Comparison of ENCODE assay signal across 1 cellular context in the genomic region with DNA sequence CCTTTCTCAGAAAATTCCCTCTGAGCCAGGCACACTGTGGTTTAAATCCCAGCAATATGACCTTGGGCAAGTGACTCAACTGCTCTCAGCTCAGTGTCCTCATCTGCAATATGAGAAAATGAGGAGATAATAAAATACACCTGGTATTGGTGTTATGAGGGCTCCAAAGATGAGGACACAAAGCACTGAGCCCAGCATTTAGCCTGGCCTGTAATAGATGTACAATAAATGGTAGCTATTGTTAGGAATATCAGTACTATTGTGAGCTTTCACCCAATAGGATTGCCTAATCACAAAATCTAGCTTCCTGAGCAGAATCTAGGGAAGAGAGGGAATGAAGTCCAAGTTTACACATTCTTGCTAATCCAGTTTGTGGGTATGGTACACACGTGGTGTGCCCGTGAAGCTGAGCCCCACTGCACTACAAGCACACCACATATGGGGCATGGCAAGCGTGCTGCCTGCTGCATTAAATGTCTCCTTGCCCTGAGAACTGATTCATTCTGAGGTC.
TF ChIP-seq lines count a peak whose summit lies in the region.

No MANE protein-coding gene starts in this region.

TF ChIP-seq in HepG2, 621 proteins besides CTCF, POLR2A, EP300 and RAD21 (continued from another document and continues in another):
- TF ChIP-seq, protein P1, sequence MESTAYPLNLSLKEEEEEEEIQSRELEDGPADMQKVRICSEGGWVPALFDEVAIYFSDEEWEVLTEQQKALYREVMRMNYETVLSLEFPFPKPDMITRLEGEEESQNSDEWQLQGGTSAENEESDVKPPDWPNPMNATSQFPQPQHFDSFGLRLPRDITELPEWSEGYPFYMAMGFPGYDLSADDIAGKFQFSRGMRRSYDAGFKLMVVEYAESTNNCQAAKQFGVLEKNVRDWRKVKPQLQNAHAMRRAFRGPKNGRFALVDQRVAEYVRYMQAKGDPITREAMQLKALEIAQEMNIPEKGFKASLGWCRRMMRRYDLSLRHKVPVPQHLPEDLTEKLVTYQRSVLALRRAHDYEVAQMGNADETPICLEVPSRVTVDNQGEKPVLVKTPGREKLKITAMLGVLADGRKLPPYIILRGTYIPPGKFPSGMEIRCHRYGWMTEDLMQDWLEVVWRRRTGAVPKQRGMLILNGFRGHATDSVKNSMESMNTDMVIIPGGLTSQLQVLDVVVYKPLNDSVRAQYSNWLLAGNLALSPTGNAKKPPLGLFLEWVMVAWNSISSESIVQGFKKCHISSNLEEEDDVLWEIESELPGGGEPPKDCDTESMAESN (CRISPR knock-in tag; conservative IDR thresholded peaks at IDR 0.05): 0 out of 2 replicates have a peak, but pooled peaks have one; percentile 43
- TF ChIP-seq RFX1 (IDR thresholded peaks at IDR 0.05) (no peak), ATAD3A (CRISPR knock-in tag; IDR thresholded peaks at IDR 0.05) (no peak), ZNF124 (CRISPR knock-in tag; IDR thresholded peaks at IDR 0.05) (no peak), REL (CRISPR knock-in tag; conservative IDR thresholded peaks at IDR 0.05) (no peak), PAX8 (CRISPR knock-in tag; IDR thresholded peaks at IDR 0.05; ENCODE audit: borderline replicate concordance) (no peak), ZNF879 (CRISPR knock-in tag; IDR thresholded peaks at IDR 0.05) (no peak), NR3C1 (CRISPR knock-in tag; IDR thresholded peaks at IDR 0.05) (no peak), CBFB (CRISPR knock-in tag; IDR thresholded peaks at IDR 0.05) (peak; percentile 17; the same call in 1 of the 2 replicates), ZNF326 (CRISPR knock-in tag; IDR thresholded peaks at IDR 0.05; ENCODE audit: borderline replicate concordance) (no peak), ZNF670 (CRISPR knock-in tag; IDR thresholded peaks at IDR 0.05; ENCODE audit: borderline replicate concordance) (no peak), MXD4 (CRISPR knock-in tag; IDR thresholded peaks at IDR 0.05) (no peak; the same call in 1 of the 2 replicates), ZNF781 (CRISPR knock-in tag; IDR thresholded peaks at IDR 0.05; ENCODE audit: borderline replicate concordance, not compliant biosample characterization) (no peak), GLI4 (CRISPR knock-in tag; IDR thresholded peaks at IDR 0.05; ENCODE audit: borderline replicate concordance) (no peak), ZNF451 (CRISPR knock-in tag; IDR thresholded peaks at IDR 0.05) (no peak), ZNF441 (CRISPR knock-in tag; IDR thresholded peaks at IDR 0.05; ENCODE audit: borderline replicate concordance) (no peak), SP5 (CRISPR knock-in tag; IDR thresholded peaks at IDR 0.05; ENCODE audit: borderline replicate concordance, low read depth) (peak; percentile 64), NRL (CRISPR knock-in tag; IDR thresholded peaks at IDR 0.05; ENCODE audit: borderline replicate concordance) (no peak), ZNF549 (CRISPR knock-in tag; IDR thresholded peaks at IDR 0.05) (no peak), FOXM1 (CRISPR knock-in tag; IDR thresholded peaks at IDR 0.05) (no peak), EED (CRISPR knock-in tag; IDR thresholded peaks at IDR 0.05) (no peak; the same call in 1 of the 2 replicates), NFE2 (CRISPR knock-in tag; IDR thresholded peaks at IDR 0.05) (no peak), ZNF672 (CRISPR knock-in tag; IDR thresholded peaks at IDR 0.05) (no peak), KAT2B (IDR thresholded peaks at IDR 0.05; ENCODE audit: borderline replicate concordance, low read depth, low read length) (no peak), ZNF724P (CRISPR knock-in tag; IDR thresholded peaks at IDR 0.05; ENCODE audit: borderline replicate concordance) (no peak), ZKSCAN1 (IDR thresholded peaks at IDR 0.05; ENCODE audit: low read length) (no peak), ARNTL (CRISPR knock-in tag; IDR thresholded peaks at IDR 0.05) (peak; percentile 80), U2AF1 (optimal IDR thresholded peaks at IDR 0.05; ENCODE audit: low read depth, low read length) (no peak), ZNF180 (CRISPR knock-in tag; IDR thresholded peaks at IDR 0.05; ENCODE audit: borderline replicate concordance, low read depth) (no peak), ZBTB38 (CRISPR knock-in tag; IDR thresholded peaks at IDR 0.05) (no peak), U2AF2 (IDR thresholded peaks at IDR 0.05; ENCODE audit: low read depth, low read length) (no peak), ZNF674 (CRISPR knock-in tag; IDR thresholded peaks at IDR 0.05; ENCODE audit: low read depth) (no peak), CHCHD3 (CRISPR knock-in tag; IDR thresholded peaks at IDR 0.05) (no peak)
- TF ChIP-seq, protein P2, sequence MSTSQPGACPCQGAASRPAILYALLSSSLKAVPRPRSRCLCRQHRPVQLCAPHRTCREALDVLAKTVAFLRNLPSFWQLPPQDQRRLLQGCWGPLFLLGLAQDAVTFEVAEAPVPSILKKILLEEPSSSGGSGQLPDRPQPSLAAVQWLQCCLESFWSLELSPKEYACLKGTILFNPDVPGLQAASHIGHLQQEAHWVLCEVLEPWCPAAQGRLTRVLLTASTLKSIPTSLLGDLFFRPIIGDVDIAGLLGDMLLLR (CRISPR knock-in tag; IDR thresholded peaks at IDR 0.05): no peak
- TF ChIP-seq, protein P3, sequence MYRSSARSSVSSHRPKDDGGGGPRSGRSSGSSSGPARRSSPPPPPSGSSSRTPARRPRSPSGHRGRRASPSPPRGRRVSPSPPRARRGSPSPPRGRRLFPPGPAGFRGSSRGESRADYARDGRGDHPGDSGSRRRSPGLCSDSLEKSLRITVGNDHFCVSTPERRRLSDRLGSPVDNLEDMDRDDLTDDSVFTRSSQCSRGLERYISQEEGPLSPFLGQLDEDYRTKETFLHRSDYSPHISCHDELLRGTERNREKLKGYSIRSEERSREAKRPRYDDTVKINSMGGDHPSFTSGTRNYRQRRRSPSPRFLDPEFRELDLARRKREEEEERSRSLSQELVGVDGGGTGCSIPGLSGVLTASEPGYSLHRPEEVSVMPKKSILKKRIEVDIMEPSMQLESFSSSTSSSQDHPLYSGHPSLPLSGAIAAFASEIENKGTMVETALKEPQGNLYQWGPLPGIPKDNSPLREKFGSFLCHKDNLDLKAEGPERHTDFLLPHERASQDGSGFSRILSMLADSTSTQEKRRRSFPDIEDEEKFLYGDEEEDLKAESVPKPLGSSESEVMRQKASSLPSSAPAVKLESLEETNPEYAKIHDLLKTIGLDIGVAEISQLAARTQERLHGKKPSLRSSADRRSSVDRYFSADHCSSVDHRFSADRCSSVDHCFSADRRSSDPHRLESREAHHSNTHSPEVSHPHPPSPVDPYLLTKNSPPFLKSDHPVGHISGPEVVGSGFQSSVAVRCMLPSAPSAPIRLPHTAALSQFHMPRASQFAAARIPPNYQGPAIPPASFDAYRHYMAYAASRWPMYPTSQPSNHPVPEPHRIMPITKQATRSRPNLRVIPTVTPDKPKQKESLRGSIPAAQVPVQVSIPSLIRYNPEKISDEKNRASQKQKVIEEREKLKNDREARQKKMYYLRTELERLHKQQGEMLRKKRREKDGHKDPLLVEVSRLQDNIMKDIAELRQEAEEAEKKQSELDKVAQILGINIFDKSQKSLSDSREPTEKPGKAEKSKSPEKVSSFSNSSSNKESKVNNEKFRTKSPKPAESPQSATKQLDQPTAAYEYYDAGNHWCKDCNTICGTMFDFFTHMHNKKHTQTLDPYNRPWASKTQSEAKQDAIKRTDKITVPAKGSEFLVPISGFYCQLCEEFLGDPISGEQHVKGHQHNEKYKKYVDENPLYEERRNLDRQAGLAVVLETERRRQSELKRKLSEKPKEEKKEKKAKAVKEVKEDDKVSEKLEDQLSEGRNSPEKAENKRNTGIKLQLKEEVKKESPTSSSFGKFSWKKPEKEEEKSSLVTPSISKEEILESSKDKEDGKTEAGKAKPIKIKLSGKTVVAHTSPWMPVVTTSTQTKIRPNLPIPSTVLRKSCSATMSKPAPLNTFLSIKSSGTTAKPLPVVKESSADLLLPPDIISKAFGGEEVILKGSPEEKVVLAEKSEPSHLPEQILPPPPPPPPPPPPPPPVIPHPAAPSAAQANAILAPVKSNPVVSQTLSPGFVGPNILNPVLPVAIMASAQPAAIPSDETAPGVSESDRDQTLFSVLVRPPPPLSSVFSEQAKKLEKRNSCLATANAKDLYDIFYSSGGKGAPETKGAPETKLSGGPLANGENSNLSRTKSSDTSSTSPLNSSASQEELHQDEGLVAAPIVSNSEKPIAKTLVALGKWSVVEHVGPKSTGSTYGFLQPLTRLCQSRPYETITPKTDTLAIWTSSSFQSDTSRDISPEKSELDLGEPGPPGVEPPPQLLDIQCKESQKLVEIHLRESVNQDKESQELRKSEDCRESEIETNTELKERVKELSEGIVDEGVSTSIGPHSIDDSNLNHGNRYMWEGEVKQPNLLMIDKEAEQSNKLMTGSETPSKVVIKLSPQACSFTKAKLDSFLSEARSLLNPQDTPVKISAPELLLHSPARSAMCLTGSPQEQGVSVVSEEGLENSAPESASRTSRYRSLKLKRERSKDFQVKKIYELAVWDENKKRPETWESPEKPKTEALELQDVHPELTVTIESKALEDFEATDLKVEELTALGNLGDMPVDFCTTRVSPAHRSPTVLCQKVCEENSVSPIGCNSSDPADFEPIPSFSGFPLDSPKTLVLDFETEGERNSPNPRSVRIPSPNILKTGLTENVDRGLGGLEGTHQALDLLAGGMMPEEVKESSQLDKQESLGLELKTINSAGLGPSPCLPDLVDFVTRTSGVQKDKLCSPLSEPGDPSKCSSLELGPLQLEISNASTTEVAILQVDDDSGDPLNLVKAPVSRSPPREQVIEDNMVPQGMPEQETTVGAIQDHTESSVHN (CRISPR knock-in tag; IDR thresholded peaks at IDR 0.05): no peak
- TF ChIP-seq, protein P4, sequence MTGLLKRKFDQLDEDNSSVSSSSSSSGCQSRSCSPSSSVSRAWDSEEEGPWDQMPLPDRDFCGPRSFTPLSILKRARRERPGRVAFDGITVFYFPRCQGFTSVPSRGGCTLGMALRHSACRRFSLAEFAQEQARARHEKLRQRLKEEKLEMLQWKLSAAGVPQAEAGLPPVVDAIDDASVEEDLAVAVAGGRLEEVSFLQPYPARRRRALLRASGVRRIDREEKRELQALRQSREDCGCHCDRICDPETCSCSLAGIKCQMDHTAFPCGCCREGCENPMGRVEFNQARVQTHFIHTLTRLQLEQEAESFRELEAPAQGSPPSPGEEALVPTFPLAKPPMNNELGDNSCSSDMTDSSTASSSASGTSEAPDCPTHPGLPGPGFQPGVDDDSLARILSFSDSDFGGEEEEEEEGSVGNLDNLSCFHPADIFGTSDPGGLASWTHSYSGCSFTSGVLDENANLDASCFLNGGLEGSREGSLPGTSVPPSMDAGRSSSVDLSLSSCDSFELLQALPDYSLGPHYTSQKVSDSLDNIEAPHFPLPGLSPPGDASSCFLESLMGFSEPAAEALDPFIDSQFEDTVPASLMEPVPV (CRISPR knock-in tag; IDR thresholded peaks at IDR 0.05): no peak
- TF ChIP-seq, protein P5, sequence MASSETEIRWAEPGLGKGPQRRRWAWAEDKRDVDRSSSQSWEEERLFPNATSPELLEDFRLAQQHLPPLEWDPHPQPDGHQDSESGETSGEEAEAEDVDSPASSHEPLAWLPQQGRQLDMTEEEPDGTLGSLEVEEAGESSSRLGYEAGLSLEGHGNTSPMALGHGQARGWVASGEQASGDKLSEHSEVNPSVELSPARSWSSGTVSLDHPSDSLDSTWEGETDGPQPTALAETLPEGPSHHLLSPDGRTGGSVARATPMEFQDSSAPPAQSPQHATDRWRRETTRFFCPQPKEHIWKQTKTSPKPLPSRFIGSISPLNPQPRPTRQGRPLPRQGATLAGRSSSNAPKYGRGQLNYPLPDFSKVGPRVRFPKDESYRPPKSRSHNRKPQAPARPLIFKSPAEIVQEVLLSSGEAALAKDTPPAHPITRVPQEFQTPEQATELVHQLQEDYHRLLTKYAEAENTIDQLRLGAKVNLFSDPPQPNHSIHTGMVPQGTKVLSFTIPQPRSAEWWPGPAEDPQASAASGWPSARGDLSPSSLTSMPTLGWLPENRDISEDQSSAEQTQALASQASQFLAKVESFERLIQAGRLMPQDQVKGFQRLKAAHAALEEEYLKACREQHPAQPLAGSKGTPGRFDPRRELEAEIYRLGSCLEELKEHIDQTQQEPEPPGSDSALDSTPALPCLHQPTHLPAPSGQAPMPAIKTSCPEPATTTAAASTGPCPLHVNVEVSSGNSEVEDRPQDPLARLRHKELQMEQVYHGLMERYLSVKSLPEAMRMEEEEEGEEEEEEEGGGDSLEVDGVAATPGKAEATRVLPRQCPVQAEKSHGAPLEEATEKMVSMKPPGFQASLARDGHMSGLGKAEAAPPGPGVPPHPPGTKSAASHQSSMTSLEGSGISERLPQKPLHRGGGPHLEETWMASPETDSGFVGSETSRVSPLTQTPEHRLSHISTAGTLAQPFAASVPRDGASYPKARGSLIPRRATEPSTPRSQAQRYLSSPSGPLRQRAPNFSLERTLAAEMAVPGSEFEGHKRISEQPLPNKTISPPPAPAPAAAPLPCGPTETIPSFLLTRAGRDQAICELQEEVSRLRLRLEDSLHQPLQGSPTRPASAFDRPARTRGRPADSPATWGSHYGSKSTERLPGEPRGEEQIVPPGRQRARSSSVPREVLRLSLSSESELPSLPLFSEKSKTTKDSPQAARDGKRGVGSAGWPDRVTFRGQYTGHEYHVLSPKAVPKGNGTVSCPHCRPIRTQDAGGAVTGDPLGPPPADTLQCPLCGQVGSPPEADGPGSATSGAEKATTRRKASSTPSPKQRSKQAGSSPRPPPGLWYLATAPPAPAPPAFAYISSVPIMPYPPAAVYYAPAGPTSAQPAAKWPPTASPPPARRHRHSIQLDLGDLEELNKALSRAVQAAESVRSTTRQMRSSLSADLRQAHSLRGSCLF (CRISPR knock-in tag; IDR thresholded peaks at IDR 0.05; ENCODE audit: borderline replicate concordance): no peak
- TF ChIP-seq, protein P6, sequence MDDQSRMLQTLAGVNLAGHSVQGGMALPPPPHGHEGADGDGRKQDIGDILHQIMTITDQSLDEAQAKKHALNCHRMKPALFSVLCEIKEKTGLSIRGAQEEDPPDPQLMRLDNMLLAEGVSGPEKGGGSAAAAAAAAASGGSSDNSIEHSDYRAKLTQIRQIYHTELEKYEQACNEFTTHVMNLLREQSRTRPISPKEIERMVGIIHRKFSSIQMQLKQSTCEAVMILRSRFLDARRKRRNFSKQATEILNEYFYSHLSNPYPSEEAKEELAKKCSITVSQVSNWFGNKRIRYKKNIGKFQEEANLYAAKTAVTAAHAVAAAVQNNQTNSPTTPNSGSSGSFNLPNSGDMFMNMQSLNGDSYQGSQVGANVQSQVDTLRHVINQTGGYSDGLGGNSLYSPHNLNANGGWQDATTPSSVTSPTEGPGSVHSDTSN (CRISPR knock-in tag; IDR thresholded peaks at IDR 0.05; ENCODE audit: borderline replicate concordance): no peak
- TF ChIP-seq, protein P7, sequence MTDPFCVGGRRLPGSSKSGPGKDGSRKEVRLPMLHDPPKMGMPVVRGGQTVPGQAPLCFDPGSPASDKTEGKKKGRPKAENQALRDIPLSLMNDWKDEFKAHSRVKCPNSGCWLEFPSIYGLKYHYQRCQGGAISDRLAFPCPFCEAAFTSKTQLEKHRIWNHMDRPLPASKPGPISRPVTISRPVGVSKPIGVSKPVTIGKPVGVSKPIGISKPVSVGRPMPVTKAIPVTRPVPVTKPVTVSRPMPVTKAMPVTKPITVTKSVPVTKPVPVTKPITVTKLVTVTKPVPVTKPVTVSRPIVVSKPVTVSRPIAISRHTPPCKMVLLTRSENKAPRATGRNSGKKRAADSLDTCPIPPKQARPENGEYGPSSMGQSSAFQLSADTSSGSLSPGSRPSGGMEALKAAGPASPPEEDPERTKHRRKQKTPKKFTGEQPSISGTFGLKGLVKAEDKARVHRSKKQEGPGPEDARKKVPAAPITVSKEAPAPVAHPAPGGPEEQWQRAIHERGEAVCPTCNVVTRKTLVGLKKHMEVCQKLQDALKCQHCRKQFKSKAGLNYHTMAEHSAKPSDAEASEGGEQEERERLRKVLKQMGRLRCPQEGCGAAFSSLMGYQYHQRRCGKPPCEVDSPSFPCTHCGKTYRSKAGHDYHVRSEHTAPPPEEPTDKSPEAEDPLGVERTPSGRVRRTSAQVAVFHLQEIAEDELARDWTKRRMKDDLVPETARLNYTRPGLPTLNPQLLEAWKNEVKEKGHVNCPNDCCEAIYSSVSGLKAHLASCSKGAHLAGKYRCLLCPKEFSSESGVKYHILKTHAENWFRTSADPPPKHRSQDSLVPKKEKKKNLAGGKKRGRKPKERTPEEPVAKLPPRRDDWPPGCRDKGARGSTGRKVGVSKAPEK (CRISPR knock-in tag; IDR thresholded peaks at IDR 0.05; ENCODE audit: borderline replicate concordance): peak; percentile 60; the same call in 1 of the 2 replicates
